Comparison of ENCODE assay signal across 20 cellular contexts in the genomic region with DNA sequence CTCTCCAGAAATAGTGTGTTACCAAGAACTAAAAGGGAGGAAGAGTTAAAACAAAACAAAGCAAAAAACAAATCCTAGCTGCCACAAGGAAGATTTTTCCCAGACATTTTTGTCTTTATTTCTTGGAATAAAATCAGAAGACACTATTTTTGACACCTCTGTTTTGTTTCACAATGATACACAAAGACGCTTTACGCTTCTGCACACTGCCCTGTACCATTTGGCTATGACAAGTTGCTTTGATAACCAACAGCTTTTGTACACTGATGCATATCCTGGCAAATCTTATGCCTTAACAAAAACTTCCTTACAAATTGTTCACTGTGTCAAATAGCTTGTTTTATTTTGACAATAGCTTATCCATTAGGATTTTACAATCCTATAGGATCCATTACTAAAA.
"Had no signal": no experiment of that assay in that cellular context is flagged by ENCODE, and none has a peak within 500 bp of the region (broad histone marks: within the 10 kb centered on the region; RNA-seq: fewer than 3 reads in every experiment).

No MANE protein-coding gene starts in this region.

- H3K9me3 ChIP-seq: SK-N-SH had no signal

- DNase-seq: KBM-7, MV-4-11, NCI-H1048, NCI-H1105 treated with DMSO at 0.1 percent for 48 hours, NCI-H1417 treated with DMSO at 0.1 percent for 48 hours, NCI-H146, NCI-H1694 treated with DMSO at 0.1 percent for 48 hours, NCI-H1930, NCI-H2081, NCI-H2107, NCI-H2171, NCI-H226, NCI-H446, NCI-H510A, NCI-H524 treated with DMSO at 0.1 percent for 48 hours, NCI-H69, NCI-H774, SHP77, SK-N-SH had no signal

- H3K4me2 ChIP-seq: SK-N-SH had no signal

- H3K9ac ChIP-seq: SK-N-SH had no signal

- H3K27ac ChIP-seq: RWPE1 had no signal
